Comparison of ENCODE assay signal across 1 cellular context in the genomic region with DNA sequence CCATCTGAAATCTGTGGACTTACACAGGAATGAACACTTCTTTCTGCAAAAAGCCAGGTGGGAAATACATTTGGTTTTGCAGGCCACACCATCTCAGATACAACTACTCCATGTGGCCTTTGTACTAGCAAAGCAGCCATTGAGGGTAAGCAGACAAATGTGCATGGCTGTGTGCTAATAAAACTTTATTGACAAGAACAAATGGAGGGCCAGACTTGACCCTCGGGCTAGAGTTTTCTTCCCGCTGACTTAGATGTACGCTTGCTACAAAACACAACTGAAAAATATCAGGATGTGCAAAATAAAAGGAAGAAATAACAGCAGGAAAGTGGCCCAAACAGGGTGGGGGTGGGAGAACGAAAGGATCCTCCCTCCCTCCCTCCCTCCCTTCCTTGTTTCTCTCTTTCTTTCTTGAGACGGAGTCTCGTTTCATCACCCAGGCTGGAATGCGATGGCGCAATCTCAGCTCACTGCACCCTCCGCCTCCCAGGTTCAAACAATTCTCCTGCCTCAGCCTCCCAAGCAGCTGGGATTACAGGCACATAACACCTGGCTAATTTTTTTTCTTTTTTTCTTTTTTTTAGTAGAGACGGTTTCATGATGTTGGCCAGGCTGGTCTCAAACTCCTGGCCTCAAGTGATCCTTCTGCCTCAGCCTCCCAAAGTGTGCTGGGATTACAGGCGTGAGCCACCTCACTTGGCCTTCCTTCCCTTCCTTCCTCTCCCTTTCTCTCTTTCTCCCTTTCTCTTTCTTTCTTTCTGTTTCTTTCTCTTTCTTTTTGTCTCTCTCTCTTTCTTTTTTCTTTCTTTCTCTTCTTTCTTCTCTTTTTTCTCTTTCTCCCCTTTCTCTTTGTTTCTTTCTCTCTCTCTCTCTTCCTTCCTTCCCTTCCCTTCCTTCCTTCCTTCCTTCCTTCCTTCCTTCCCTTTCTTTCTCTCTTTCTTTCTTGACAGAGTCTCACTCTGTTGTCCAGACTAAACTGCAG.
TF ChIP-seq lines count a peak whose summit lies in the region.

No MANE protein-coding gene starts in this region.

TF ChIP-seq in HepG2, 621 proteins besides CTCF, POLR2A, EP300 and RAD21 (continued from another document and continues in another):
- TF ChIP-seq NR2F2 (IDR thresholded peaks at IDR 0.05; ENCODE audit: borderline replicate concordance, low read depth) (no peak), ZNF816 (CRISPR knock-in tag; IDR thresholded peaks at IDR 0.05; ENCODE audit: borderline replicate concordance) (no peak), KDM5B (CRISPR knock-in tag; IDR thresholded peaks at IDR 0.05; ENCODE audit: borderline replicate concordance) (no peak), NFIC (IDR thresholded peaks at IDR 0.05; ENCODE audit: low read length) (no peak), CEBPG (CRISPR knock-in tag; IDR thresholded peaks at IDR 0.05) (peak; percentile 83), TEAD3 (CRISPR knock-in tag; optimal IDR thresholded peaks at IDR 0.05; ENCODE audit: borderline replicate concordance) (peak; percentile 76), NFE2L2 (IDR thresholded peaks at IDR 0.05; ENCODE audit: low read length) (no peak), KLF12 (CRISPR knock-in tag; IDR thresholded peaks at IDR 0.05; ENCODE audit: borderline replicate concordance) (no peak), ZNF441 (CRISPR knock-in tag; IDR thresholded peaks at IDR 0.05; ENCODE audit: borderline replicate concordance) (peak; percentile 69; the same call in 1 of the 2 replicates), HDAC6 (IDR thresholded peaks at IDR 0.05; ENCODE audit: low read depth, low read length) (no peak)
- TF ChIP-seq, protein P1, sequence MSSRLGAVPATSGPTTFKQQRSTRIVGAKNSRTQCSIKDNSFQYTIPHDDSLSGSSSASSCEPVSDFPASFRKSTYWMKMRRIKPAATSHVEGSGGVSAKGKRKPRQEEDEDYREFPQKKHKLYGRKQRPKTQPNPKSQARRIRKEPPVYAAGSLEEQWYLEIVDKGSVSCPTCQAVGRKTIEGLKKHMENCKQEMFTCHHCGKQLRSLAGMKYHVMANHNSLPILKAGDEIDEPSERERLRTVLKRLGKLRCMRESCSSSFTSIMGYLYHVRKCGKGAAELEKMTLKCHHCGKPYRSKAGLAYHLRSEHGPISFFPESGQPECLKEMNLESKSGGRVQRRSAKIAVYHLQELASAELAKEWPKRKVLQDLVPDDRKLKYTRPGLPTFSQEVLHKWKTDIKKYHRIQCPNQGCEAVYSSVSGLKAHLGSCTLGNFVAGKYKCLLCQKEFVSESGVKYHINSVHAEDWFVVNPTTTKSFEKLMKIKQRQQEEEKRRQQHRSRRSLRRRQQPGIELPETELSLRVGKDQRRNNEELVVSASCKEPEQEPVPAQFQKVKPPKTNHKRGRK (CRISPR knock-in tag; IDR thresholded peaks at IDR 0.05) = peak; percentile 88
- TF ChIP-seq, protein P2, sequence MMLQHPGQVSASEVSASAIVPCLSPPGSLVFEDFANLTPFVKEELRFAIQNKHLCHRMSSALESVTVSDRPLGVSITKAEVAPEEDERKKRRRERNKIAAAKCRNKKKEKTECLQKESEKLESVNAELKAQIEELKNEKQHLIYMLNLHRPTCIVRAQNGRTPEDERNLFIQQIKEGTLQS (CRISPR knock-in tag; IDR thresholded peaks at IDR 0.05) = peak; percentile 52; the same call in 1 of the 2 replicates
- TF ChIP-seq, protein P3, sequence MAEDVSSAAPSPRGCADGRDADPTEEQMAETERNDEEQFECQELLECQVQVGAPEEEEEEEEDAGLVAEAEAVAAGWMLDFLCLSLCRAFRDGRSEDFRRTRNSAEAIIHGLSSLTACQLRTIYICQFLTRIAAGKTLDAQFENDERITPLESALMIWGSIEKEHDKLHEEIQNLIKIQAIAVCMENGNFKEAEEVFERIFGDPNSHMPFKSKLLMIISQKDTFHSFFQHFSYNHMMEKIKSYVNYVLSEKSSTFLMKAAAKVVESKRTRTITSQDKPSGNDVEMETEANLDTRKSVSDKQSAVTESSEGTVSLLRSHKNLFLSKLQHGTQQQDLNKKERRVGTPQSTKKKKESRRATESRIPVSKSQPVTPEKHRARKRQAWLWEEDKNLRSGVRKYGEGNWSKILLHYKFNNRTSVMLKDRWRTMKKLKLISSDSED (CRISPR knock-in tag; IDR thresholded peaks at IDR 0.05) = no peak
- TF ChIP-seq, protein P4, sequence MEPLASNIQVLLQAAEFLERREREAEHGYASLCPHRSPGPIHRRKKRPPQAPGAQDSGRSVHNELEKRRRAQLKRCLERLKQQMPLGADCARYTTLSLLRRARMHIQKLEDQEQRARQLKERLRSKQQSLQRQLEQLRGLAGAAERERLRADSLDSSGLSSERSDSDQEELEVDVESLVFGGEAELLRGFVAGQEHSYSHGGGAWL (CRISPR knock-in tag; IDR thresholded peaks at IDR 0.05) = no peak
- TF ChIP-seq, protein P5, sequence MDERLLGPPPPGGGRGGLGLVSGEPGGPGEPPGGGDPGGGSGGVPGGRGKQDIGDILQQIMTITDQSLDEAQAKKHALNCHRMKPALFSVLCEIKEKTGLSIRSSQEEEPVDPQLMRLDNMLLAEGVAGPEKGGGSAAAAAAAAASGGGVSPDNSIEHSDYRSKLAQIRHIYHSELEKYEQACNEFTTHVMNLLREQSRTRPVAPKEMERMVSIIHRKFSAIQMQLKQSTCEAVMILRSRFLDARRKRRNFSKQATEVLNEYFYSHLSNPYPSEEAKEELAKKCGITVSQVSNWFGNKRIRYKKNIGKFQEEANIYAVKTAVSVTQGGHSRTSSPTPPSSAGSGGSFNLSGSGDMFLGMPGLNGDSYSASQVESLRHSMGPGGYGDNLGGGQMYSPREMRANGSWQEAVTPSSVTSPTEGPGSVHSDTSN (CRISPR knock-in tag; IDR thresholded peaks at IDR 0.05) = no peak
- TF ChIP-seq, protein P6, sequence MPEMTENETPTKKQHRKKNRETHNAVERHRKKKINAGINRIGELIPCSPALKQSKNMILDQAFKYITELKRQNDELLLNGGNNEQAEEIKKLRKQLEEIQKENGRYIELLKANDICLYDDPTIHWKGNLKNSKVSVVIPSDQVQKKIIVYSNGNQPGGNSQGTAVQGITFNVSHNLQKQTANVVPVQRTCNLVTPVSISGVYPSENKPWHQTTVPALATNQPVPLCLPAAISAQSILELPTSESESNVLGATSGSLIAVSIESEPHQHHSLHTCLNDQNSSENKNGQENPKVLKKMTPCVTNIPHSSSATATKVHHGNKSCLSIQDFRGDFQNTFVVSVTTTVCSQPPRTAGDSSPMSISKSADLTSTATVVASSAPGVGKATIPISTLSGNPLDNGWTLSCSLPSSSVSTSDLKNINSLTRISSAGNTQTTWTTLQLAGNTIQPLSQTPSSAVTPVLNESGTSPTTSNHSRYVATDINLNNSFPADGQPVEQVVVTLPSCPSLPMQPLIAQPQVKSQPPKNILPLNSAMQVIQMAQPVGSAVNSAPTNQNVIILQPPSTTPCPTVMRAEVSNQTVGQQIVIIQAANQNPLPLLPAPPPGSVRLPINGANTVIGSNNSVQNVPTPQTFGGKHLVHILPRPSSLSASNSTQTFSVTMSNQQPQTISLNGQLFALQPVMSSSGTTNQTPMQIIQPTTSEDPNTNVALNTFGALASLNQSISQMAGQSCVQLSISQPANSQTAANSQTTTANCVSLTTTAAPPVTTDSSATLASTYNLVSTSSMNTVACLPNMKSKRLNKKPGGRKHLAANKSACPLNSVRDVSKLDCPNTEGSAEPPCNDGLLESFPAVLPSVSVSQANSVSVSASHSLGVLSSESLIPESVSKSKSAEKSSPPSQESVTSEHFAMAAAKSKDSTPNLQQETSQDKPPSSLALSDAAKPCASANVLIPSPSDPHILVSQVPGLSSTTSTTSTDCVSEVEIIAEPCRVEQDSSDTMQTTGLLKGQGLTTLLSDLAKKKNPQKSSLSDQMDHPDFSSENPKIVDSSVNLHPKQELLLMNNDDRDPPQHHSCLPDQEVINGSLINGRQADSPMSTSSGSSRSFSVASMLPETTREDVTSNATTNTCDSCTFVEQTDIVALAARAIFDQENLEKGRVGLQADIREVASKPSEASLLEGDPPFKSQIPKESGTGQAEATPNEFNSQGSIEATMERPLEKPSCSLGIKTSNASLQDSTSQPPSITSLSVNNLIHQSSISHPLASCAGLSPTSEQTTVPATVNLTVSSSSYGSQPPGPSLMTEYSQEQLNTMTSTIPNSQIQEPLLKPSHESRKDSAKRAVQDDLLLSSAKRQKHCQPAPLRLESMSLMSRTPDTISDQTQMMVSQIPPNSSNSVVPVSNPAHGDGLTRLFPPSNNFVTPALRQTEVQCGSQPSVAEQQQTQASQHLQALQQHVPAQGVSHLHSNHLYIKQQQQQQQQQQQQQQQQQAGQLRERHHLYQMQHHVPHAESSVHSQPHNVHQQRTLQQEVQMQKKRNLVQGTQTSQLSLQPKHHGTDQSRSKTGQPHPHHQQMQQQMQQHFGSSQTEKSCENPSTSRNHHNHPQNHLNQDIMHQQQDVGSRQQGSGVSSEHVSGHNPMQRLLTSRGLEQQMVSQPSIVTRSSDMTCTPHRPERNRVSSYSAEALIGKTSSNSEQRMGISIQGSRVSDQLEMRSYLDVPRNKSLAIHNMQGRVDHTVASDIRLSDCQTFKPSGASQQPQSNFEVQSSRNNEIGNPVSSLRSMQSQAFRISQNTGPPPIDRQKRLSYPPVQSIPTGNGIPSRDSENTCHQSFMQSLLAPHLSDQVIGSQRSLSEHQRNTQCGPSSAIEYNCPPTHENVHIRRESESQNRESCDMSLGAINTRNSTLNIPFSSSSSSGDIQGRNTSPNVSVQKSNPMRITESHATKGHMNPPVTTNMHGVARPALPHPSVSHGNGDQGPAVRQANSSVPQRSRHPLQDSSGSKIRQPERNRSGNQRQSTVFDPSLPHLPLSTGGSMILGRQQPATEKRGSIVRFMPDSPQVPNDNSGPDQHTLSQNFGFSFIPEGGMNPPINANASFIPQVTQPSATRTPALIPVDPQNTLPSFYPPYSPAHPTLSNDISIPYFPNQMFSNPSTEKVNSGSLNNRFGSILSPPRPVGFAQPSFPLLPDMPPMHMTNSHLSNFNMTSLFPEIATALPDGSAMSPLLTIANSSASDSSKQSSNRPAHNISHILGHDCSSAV (CRISPR knock-in tag; IDR thresholded peaks at IDR 0.05; ENCODE audit: borderline replicate concordance) = no peak
- TF ChIP-seq, protein P7, sequence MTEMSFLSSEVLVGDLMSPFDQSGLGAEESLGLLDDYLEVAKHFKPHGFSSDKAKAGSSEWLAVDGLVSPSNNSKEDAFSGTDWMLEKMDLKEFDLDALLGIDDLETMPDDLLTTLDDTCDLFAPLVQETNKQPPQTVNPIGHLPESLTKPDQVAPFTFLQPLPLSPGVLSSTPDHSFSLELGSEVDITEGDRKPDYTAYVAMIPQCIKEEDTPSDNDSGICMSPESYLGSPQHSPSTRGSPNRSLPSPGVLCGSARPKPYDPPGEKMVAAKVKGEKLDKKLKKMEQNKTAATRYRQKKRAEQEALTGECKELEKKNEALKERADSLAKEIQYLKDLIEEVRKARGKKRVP (CRISPR knock-in tag; IDR thresholded peaks at IDR 0.05) = peak in 1 of 2 experiments; percentile 72; a peak in 2 of 4 replicates
- TF ChIP-seq, protein P8, sequence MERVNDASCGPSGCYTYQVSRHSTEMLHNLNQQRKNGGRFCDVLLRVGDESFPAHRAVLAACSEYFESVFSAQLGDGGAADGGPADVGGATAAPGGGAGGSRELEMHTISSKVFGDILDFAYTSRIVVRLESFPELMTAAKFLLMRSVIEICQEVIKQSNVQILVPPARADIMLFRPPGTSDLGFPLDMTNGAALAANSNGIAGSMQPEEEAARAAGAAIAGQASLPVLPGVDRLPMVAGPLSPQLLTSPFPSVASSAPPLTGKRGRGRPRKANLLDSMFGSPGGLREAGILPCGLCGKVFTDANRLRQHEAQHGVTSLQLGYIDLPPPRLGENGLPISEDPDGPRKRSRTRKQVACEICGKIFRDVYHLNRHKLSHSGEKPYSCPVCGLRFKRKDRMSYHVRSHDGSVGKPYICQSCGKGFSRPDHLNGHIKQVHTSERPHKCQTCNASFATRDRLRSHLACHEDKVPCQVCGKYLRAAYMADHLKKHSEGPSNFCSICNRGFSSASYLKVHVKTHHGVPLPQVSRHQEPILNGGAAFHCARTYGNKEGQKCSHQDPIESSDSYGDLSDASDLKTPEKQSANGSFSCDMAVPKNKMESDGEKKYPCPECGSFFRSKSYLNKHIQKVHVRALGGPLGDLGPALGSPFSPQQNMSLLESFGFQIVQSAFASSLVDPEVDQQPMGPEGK (CRISPR knock-in tag; IDR thresholded peaks at IDR 0.05) = 0 out of 2 replicates have a peak, but pooled peaks have one; percentile 33
